ENCODE assay signal across 8 cellular contexts in the genomic region with DNA sequence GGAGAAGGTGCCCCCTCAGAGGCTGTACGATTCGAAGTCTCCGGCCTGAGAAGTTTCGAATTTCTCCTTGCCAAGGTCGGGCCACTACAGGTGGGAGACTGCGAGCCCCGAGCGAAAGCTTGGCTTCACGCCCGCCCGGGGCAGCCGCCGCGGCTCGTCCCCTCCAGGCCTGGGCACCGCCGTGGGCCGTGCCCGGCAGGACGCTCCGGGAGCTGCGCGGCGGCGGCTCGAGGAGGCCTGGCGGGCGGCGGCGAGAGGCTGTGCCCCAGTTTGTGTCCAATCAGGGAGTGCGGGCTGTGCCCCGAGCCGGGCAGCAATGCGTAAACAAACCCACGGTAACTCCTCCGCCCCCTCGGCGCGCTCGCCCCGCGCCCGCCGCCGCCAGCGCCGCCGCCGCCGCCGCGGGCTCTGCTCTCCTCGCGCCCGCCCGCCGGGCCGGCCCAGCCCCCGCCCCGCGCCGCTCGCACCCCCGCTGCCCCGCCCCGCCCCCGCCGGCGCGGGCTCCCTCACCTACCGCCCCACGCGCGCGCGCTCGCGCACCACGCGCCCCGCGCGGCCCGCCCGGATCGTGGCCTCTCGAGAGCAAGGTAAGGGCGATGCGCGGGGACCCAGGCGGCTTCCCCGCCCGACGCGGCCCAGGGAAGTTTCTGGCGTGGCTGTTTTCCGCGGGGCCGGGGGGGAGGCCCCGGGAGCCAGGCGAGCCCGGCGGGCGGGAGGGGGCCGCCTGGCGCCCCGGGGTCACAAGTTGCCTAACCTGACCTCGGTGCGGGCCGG. TPM values are rescaled to one million over a fixed set of nuclear protein-coding genes. Genes with fewer than 3 reads are reported as not detected.
DNase-seq lines count a peak whose midpoint lies in the region; ATAC-seq and TF ChIP-seq lines count a peak whose summit lies in the region.

No MANE protein-coding gene starts in this region.

- H3K36me3 ChIP-seq in mucosa of descending colon (ENCODE audit: low read depth): no peaks in the 10 kb centered on the region

- peak; percentile 56 for ATAC-seq in GM18517 (IDR thresholded peaks at IDR 0.05; ENCODE audit: unreplicated experiment)
- ATAC-seq in HG03025 (IDR thresholded peaks at IDR 0.05; ENCODE audit: low FRiP score, unreplicated experiment): peak; percentile 59
- peak; percentile 62 to 65 for ATAC-seq in activated T-cell treated with anti-CD3 and anti-CD28 coated beads, Interleukin-2, amount 50 U/mL, for 4 hours
- ATAC-seq in mucosa of descending colon: peak; percentile 71

- intact Hi-C loops in mucosa of descending colon (cut with DNase I, micrococcal nuclease): loop anchor here in 1 of 2 donors (10.0 kb wide), 1 partner anchor 62 kb away; the partner anchor contains the start of gene PCGF5

- H3K4me3 Mint-ChIP-seq in activated T-cell treated with anti-CD3 and anti-CD28 coated beads, Interleukin-2, amount 50 U/mL, for 4 hours: peak overlapping the region; percentile 85

- H3K4me3 ChIP-seq in epithelial cell of proximal tubule (ENCODE audit: low read depth, low read length): peak overlapping the region; percentile 79
- peak overlapping the region; percentile 86 for H3K4me3 ChIP-seq in mucosa of descending colon

- DNase-seq in A172 (ENCODE audit: low spot score) (peak; percentile 40), NCI-H748 treated with DMSO at 0.1 percent for 48 hours (lab: John Stamatoyannopoulos, UW) (peak; percentile 22), epithelial cell of proximal tubule (ENCODE audit: low read depth) (no peak), mucosa of descending colon (peak; percentile 69 to 87 (median 85))
- DNase-seq in activated T-cell treated with anti-CD3 and anti-CD28 coated beads, Interleukin-2, amount 50 U/mL, for 4 hours: peak; percentile 75
- DNase-seq in stimulated activated CD8-positive, alpha-beta memory T cell treated with anti-CD3 and anti-CD28 coated beads, Interleukin-2, amount 100 ng/mL, for 1 hour (ENCODE audit: low read depth in 2 of 2): peak; percentile 60 to 67

- no peaks in the 10 kb centered on the region for H3K27me3 Mint-ChIP-seq in activated T-cell treated with anti-CD3 and anti-CD28 coated beads, Interleukin-2, amount 50 U/mL, for 4 hours (ENCODE audit: low read depth)

- H3K9me3 ChIP-seq in mucosa of descending colon: no peaks in the 10 kb centered on the region

- peaks cover 2% of the 10 kb centered on the region for H3K9me3 Mint-ChIP-seq in activated T-cell treated with anti-CD3 and anti-CD28 coated beads, Interleukin-2, amount 50 U/mL, for 4 hours

- H3K4me1 ChIP-seq in mucosa of descending colon (ENCODE audit: low read depth): no peaks in the 10 kb centered on the region

- H3K4me1 Mint-ChIP-seq in activated T-cell treated with anti-CD3 and anti-CD28 coated beads, Interleukin-2, amount 50 U/mL, for 4 hours (ENCODE audit: low read depth): peaks cover 35% of the 10 kb centered on the region

- H3K36me3 Mint-ChIP-seq in activated T-cell treated with anti-CD3 and anti-CD28 coated beads, Interleukin-2, amount 50 U/mL, for 4 hours (ENCODE audit: insufficient read depth): peaks cover 1% of the 10 kb centered on the region

- no peak for TF ChIP-seq CTCF in epithelial cell of proximal tubule (conservative IDR thresholded peaks at IDR 0.05; ENCODE audit: low read depth, low read length)
- no peak for TF ChIP-seq CTCF in mucosa of descending colon (IDR thresholded peaks at IDR 0.05)

RNA-seq across cellular contexts. Expression of gene PCGF5, which starts 57.8 kb away (rescaled TPM):
- 33.6 and 46.7 TPM in 2 replicates for total RNA-seq in A172 (2014; rRNA removed; shearing (Covaris generic))
- 10 to 100 TPM; 38.5 to 43.5 (median 38.8) TPM for total RNA-seq in activated T-cell treated with anti-CD3 and anti-CD28 coated beads, Interleukin-2, amount 50 U/mL, for 4 hours
- total RNA-seq in epithelial cell of proximal tubule: 27.4 and 29.5 TPM in 2 replicates
- 10 to 100 TPM; 65.0 to 76.1 (median 65.8) TPM for total RNA-seq in mucosa of descending colon
